11 cellular contexts compared by ENCODE assay signal in the genomic region with DNA sequence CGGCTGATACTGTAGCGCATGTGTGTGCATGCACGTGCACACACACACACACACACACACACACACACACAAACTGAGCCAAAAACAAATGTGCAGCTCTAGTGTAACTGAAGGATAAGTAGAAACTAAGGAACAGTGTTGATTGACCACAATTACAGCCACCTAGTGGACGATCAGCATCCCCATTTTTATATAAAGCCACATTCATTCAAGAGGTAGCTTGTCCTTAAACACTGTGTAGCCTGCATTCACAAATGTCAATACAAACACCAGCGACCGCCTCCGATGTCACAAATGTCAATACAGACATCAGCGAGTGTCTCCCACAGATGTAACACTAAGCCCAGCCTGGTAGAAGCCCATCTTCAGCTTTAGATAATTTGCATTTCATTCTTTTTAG.
A peak's percentile ranks its signal among the peaks of the same experiment; 100 is the strongest.
DNase-seq lines count a peak whose midpoint lies in the region; ATAC-seq, FAIRE-seq and TF ChIP-seq lines count a peak whose summit lies in the region.
"Had no signal": no experiment of that assay in that cellular context is flagged by ENCODE, and none has a peak within 500 bp of the region (broad histone marks: within the 10 kb centered on the region; RNA-seq: fewer than 3 reads in every experiment).

No MANE protein-coding gene starts in this region.

- H3K9ac ChIP-seq in OCI-LY3 (ENCODE audit: low read length) (no peak overlapping the region), fibroblast of lung (ENCODE audit: insufficient read depth, low read length) (no peak overlapping the region)

- H3K4me3 ChIP-seq in OCI-LY3 (ENCODE audit: low read length) (no peak overlapping the region), fibroblast of lung (replicated peaks in 1 of 4; ENCODE audit: control extremely low read depth in 1 of 4, insufficient read depth in 1 of 4, low read depth in 3 of 4, low read length in 4 of 4) (no peak overlapping the region), small intestine (ENCODE audit: low read depth in 1 of 2, low read length in 2 of 2) (no peak overlapping the region), coronary artery (no peak overlapping the region)
- H3K4me3 ChIP-seq: ovary had no signal

- H3K4me2 ChIP-seq in OCI-LY3 (ENCODE audit: low read length) (no peak overlapping the region), fibroblast of lung (ENCODE audit: extremely low read depth, insufficient read depth, low read length) (no peak overlapping the region)

- H4K20me1 ChIP-seq in OCI-LY3 (ENCODE audit: insufficient read depth, low read length) (no peaks in the 10 kb centered on the region), fibroblast of lung (ENCODE audit: control insufficient read depth, extremely low read depth, insufficient read depth, low read length) (no peaks in the 10 kb centered on the region)

- H3K4me1 ChIP-seq in OCI-LY3 (ENCODE audit: low read length), result peaks cover 7% of the 10 kb centered on the region
- H3K4me1 ChIP-seq in fibroblast of lung (ENCODE audit: control insufficient read depth, extremely low read depth, insufficient read depth, low read length), result peaks cover 2% of the 10 kb centered on the region
- H3K4me1 ChIP-seq in small intestine (ENCODE audit: control insufficient read depth in 2 of 2, insufficient read depth in 1 of 2, low read depth in 1 of 2, low read length in 1 of 2), result no peaks in the 10 kb centered on the region

- H3K27me3 ChIP-seq in OCI-LY3 (ENCODE audit: low read depth, low read length) (no peaks in the 10 kb centered on the region), fibroblast of lung (ENCODE audit: control insufficient read depth, insufficient read depth, low read length) (no peaks in the 10 kb centered on the region), small intestine (ENCODE audit: control insufficient read depth in 2 of 2, insufficient read depth in 2 of 2, low read length in 2 of 2) (no peaks in the 10 kb centered on the region)
- H3K27me3 ChIP-seq: ovary had no signal

- DNase-seq in DMS 273 (lab: John Stamatoyannopoulos, UW; ENCODE audit: unreplicated experiment) (peak; percentile 26), DMS 273 treated with DMSO at 0.1 percent for 48 hours (lab: John Stamatoyannopoulos, UW) (no peak), fibroblast of lung (ENCODE audit: low read depth in 2 of 2) (peak; percentile 18 to 54), small intestine (peak; percentile 38), coronary artery (ENCODE audit: low spot score) (no peak), retina (no peak)
- DNase-seq: 8988T, amniotic stem cell, ovary had no signal

- WGBS in small intestine, 3 donors, result 79 to 87% (median 83%) methylated on average over 8 of the region's 8 CpGs

- ATAC-seq in HG02884 (IDR thresholded peaks at IDR 0.05; ENCODE audit: unreplicated experiment), result no peak

- no peak overlapping the region for H3K27ac ChIP-seq in OCI-LY3 (ENCODE audit: low read length)
- no peak overlapping the region for H3K27ac ChIP-seq in fibroblast of lung (ENCODE audit: insufficient read depth, low read length)
- H3K27ac ChIP-seq in small intestine (ENCODE audit: low read depth in 1 of 2, low read length in 1 of 2), result no peak overlapping the region
- no peak overlapping the region for H3K27ac ChIP-seq in coronary artery
- H3K27ac ChIP-seq: ovary had no signal

- H2AFZ ChIP-seq in OCI-LY3 (ENCODE audit: low read depth, low read length) (no peak overlapping the region), fibroblast of lung (ENCODE audit: low read length) (no peak overlapping the region)

- no peak for FAIRE-seq in small intestine (lab: Jason Lieb, UNC)

- no peaks in the 10 kb centered on the region for H3K79me2 ChIP-seq in OCI-LY3 (ENCODE audit: low read length)
- no peaks in the 10 kb centered on the region for H3K79me2 ChIP-seq in fibroblast of lung (ENCODE audit: control insufficient read depth, insufficient read depth, low read length)

- peak; percentile 47 for TF ChIP-seq CTCF in OCI-LY3 (IDR thresholded peaks at IDR 0.05; ENCODE audit: low read depth, low read length)
- peak; percentile 28 to 59 for TF ChIP-seq CTCF in fibroblast of lung (conservative IDR thresholded peaks at IDR 0.05 in 1 of 2, IDR thresholded peaks at IDR 0.05 in 1 of 2; ENCODE audit: low read depth in 1 of 2, low read length in 2 of 2)
- no peak for TF ChIP-seq CTCF in coronary artery (IDR thresholded peaks at IDR 0.05)

- H3K9me3 ChIP-seq in OCI-LY3 (ENCODE audit: insufficient read depth, low read length), result no peaks in the 10 kb centered on the region
- H3K9me3 ChIP-seq in fibroblast of lung (ENCODE audit: control insufficient read depth, insufficient read depth, low read depth, low read length), result no peaks in the 10 kb centered on the region
- no peaks in the 10 kb centered on the region for H3K9me3 ChIP-seq in small intestine (ENCODE audit: control insufficient read depth, low read depth)
- H3K9me3 ChIP-seq: ovary had no signal

- no peaks in the 10 kb centered on the region for H3K36me3 ChIP-seq in OCI-LY3 (replicated peaks; ENCODE audit: low read depth, low read length)
- H3K36me3 ChIP-seq in fibroblast of lung (ENCODE audit: control insufficient read depth, insufficient read depth, low read length), result no peaks in the 10 kb centered on the region
- H3K36me3 ChIP-seq in small intestine (ENCODE audit: control insufficient read depth in 2 of 2, insufficient read depth in 2 of 2, low read length in 2 of 2), result no peaks in the 10 kb centered on the region
- H3K36me3 ChIP-seq: ovary had no signal

Comparison
In these comparisons a context has a peak if more than half of its experiments do, and no peak if none do; other contexts are left out.
1. DNase-seq: peak in DMS 273 (single experiment), fibroblast of lung (2 of 2) and small intestine (single experiment); none in DMS 273 treated with DMSO at 0.1 percent for 48 hours (single experiment), coronary artery (single experiment) and retina (single experiment).